8 cellular contexts compared by ENCODE assay signal in the genomic region with DNA sequence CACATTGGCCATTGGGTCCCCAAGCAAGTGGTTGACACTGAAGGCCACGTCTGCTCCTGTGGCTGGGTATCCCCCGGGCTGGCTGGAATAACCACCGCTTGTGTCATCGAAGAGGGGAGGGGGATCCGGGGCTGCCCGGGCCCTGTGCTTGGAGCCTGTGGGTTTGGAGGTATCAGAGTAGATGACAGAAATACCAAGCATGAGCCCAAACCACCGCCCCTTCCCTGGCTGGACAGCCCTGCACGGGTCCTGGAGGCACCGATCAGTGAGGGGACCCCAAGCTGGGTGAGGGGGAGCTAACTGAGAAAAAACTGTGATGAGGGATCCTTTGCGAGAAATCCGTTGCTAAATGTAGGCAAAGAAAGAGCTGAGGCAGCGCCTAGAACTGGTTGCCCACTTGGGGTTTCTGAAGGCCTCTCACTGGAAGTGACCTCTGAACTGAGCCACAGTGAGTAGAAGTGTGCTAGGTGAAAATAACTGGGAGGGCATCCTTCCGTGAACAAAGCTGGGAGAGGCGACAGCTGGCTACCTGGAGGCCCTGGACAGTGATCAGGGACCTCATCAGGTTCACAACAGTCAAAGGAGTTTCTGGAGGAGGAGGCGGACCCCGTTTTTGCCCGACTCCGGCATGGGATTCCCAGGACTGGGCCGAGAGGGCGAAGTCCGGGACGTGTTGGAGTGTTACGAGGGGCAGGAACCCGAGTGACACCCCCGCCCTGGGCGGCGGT. TPM values are rescaled to one million over a fixed set of nuclear protein-coding genes. Genes with fewer than 3 reads are reported as not detected.
DNase-seq lines count a peak whose midpoint lies in the region; ATAC-seq and TF ChIP-seq lines count a peak whose summit lies in the region.

No MANE protein-coding gene starts in this region.

- DNase-seq in activated CD4-positive, alpha-beta T cell treated with anti-CD3 and anti-CD28 coated beads, Interleukin-2, amount 10 ng/mL, durations not matched to agents 7 days and 5 days = no peak
- DNase-seq in activated CD4-positive, alpha-beta T cell treated with anti-CD3 and anti-CD28 coated beads, Interleukin-2, amount 50 U/mL, for 1 hour = no peak
- DNase-seq in SK-N-MC (ENCODE audit: low read depth, low spot score) = no peak
- no peak for DNase-seq in fibroblast of lung (ENCODE audit: low read depth in 2 of 2)
- DNase-seq in trophoblast cell = peak in 1 of 2 donors; percentile 25
- DNase-seq in stimulated activated CD4-positive, alpha-beta T cell treated with anti-CD3 and anti-CD28 coated beads, Interleukin-12 subunit alpha, Interleukin-12 subunit beta, amount 100 ng/mL, for 4 hours = no peak

- no peaks in the 10 kb centered on the region for H3K9me3 ChIP-seq in SK-N-MC (ENCODE audit: low read depth, low read length)
- H3K9me3 ChIP-seq in fibroblast of lung (ENCODE audit: control insufficient read depth, insufficient read depth, low read depth, low read length) = no peaks in the 10 kb centered on the region
- peaks cover 3% of the 10 kb centered on the region for H3K9me3 ChIP-seq in trophoblast cell (ENCODE audit: insufficient read depth, low read depth, low read length)

- no peaks in the 10 kb centered on the region for H3K36me3 Mint-ChIP-seq in activated CD4-positive, alpha-beta T cell treated with anti-CD3 and anti-CD28 coated beads, Interleukin-2, amount 10 ng/mL, durations not matched to agents 7 days and 5 days (ENCODE audit: low read depth)

- H3K4me3 ChIP-seq in SK-N-MC (peak overlapping the region; percentile 84), fibroblast of lung (replicated peaks in 1 of 4; ENCODE audit: control extremely low read depth in 1 of 4, insufficient read depth in 1 of 4, low read depth in 3 of 4, low read length in 4 of 4) (peak overlapping the region; percentile 76 to 97 (median 94)), trophoblast cell (ENCODE audit: low read depth, low read length) (peak overlapping the region; percentile 84)

- H2BK5ac ChIP-seq in trophoblast cell (ENCODE audit: low read depth, low read length, poor library complexity) = peak overlapping the region; percentile 85

- H2AFZ ChIP-seq in fibroblast of lung (ENCODE audit: low read length) (peak overlapping the region; percentile 49), trophoblast cell (ENCODE audit: insufficient read depth, low read length, poor library complexity) (peak overlapping the region; percentile 94)

- H3K27ac ChIP-seq in SK-N-MC = peak overlapping the region; percentile 56; the same call in 1 of the 2 replicates
- peak overlapping the region; percentile 95 for H3K27ac ChIP-seq in fibroblast of lung (ENCODE audit: insufficient read depth, low read length)
- peak overlapping the region; percentile 63 for H3K27ac ChIP-seq in trophoblast cell (ENCODE audit: low read depth, low read length)

- no peak overlapping the region for H3K23ac ChIP-seq in trophoblast cell (ENCODE audit: low read length)

- no peaks in the 10 kb centered on the region for H4K20me1 ChIP-seq in fibroblast of lung (ENCODE audit: control insufficient read depth, extremely low read depth, insufficient read depth, low read length)

- H4K91ac ChIP-seq in trophoblast cell (ENCODE audit: low read depth, low read length) = peak overlapping the region; percentile 97

- H3K36me3 ChIP-seq in SK-N-MC (ENCODE audit: insufficient read depth, low read length) = no peaks in the 10 kb centered on the region; the same call in 1 of the 2 replicates
- H3K36me3 ChIP-seq in fibroblast of lung (ENCODE audit: control insufficient read depth, insufficient read depth, low read length) = peaks cover 13% of the 10 kb centered on the region
- H3K36me3 ChIP-seq in trophoblast cell (ENCODE audit: control insufficient read depth in 1 of 2, insufficient read depth in 2 of 2, low read length in 2 of 2) = peaks cover 27 to 33% of the 10 kb centered on the region in 2 experiments

- H3K79me1 ChIP-seq in trophoblast cell (ENCODE audit: low read length) = peaks cover 8% of the 10 kb centered on the region

- H3K4me2 ChIP-seq in fibroblast of lung (ENCODE audit: extremely low read depth, insufficient read depth, low read length) (peak overlapping the region; percentile 91), trophoblast cell (ENCODE audit: low read length) (peak overlapping the region; percentile 62)

- POLR2A ChIA-PET in activated CD4-positive, alpha-beta T cell treated with anti-CD3 and anti-CD28 coated beads, Interleukin-2, amount 10 ng/mL, durations not matched to agents 7 days and 5 days (lab: Charles Lee) = interaction anchor here (0.6 to 1.4 kb wide), 4 partner anchors 15 to 167 kb away, joined by 3 to 5 read pairs (median 4); no protein-coding TSS in a partner anchor

- peak overlapping the region; percentile 89 for H3K4me3 Mint-ChIP-seq in activated CD4-positive, alpha-beta T cell treated with anti-CD3 and anti-CD28 coated beads, Interleukin-2, amount 10 ng/mL, durations not matched to agents 7 days and 5 days

- peak overlapping the region; percentile 97 for H3K18ac ChIP-seq in trophoblast cell (ENCODE audit: low read length)

- peaks cover 23% of the 10 kb centered on the region for H3K27me3 Mint-ChIP-seq in activated CD4-positive, alpha-beta T cell treated with anti-CD3 and anti-CD28 coated beads, Interleukin-2, amount 10 ng/mL, durations not matched to agents 7 days and 5 days

- H4K8ac ChIP-seq in trophoblast cell (ENCODE audit: low read depth, low read length) = peak overlapping the region; percentile 98

- no peak for TF ChIP-seq CTCF in fibroblast of lung (conservative IDR thresholded peaks at IDR 0.05 in 1 of 2, IDR thresholded peaks at IDR 0.05 in 1 of 2; ENCODE audit: low read depth in 1 of 2, low read length in 2 of 2)

- H2AK5ac ChIP-seq in trophoblast cell (ENCODE audit: low read length) = peak overlapping the region; percentile 43

- H3K4ac ChIP-seq in trophoblast cell (ENCODE audit: low read depth, low read length) = peak overlapping the region; percentile 86

- peak overlapping the region; percentile 96 for H3K14ac ChIP-seq in trophoblast cell (ENCODE audit: low read length)

- peaks cover 23% of the 10 kb centered on the region for H3K27me3 ChIP-seq in fibroblast of lung (ENCODE audit: control insufficient read depth, insufficient read depth, low read length)
- H3K27me3 ChIP-seq in trophoblast cell (ENCODE audit: insufficient read depth, low read length) = peaks cover 20% of the 10 kb centered on the region

- no CpG with 5 or more reads among the region's 27 CpGs for WGBS in trophoblast cell (ENCODE audit: extremely low coverage, insufficient coverage, insufficient read length)

- no peak overlapping the region for H2BK12ac ChIP-seq in trophoblast cell (ENCODE audit: low read length)

- H2BK120ac ChIP-seq in trophoblast cell (ENCODE audit: insufficient read depth, low read length, poor library complexity) = peak overlapping the region; percentile 62

- peaks cover 25% of the 10 kb centered on the region for H3K79me2 ChIP-seq in fibroblast of lung (ENCODE audit: control insufficient read depth, insufficient read depth, low read length)
- peaks cover 10% of the 10 kb centered on the region for H3K79me2 ChIP-seq in trophoblast cell (ENCODE audit: control insufficient read depth, insufficient read depth, low read length, poor library complexity)

- peak overlapping the region; percentile 87 for H3K9ac ChIP-seq in SK-N-MC (ENCODE audit: insufficient read length)
- peak overlapping the region; percentile 98 for H3K9ac ChIP-seq in fibroblast of lung (ENCODE audit: insufficient read depth, low read length)
- peak overlapping the region; percentile 86 for H3K9ac ChIP-seq in trophoblast cell (ENCODE audit: low read length)

- H3K4me1 Mint-ChIP-seq in activated CD4-positive, alpha-beta T cell treated with anti-CD3 and anti-CD28 coated beads, Interleukin-2, amount 10 ng/mL, durations not matched to agents 7 days and 5 days = peaks cover 39% of the 10 kb centered on the region

- peak overlapping the region; percentile 92 for H4K12ac ChIP-seq in trophoblast cell (ENCODE audit: low read depth, low read length)

- CTCF ChIA-PET in activated CD4-positive, alpha-beta T cell treated with anti-CD3 and anti-CD28 coated beads, Interleukin-2, amount 10 ng/mL, durations not matched to agents 7 days and 5 days (lab: Charles Lee) = interaction anchor here (1.0 to 2.4 kb wide), 10 partner anchors 10 to 98 kb away, joined by 3 to 16 read pairs (median 4); a partner anchor contains a TSS

- peaks cover 8% of the 10 kb centered on the region for H3K4me1 ChIP-seq in fibroblast of lung (ENCODE audit: control insufficient read depth, extremely low read depth, insufficient read depth, low read length)
- peaks cover 12 to 15% of the 10 kb centered on the region in 2 experiments for H3K4me1 ChIP-seq in trophoblast cell (ENCODE audit: control insufficient read depth in 1 of 2, insufficient read depth in 2 of 2, low read length in 2 of 2)

- ATAC-seq in HG02840 (IDR thresholded peaks at IDR 0.05; ENCODE audit: low FRiP score, unreplicated experiment) = no peak
- ATAC-seq in HG03159 (IDR thresholded peaks at IDR 0.05; ENCODE audit: unreplicated experiment) = no peak

- H3K27ac Mint-ChIP-seq in activated CD4-positive, alpha-beta T cell treated with anti-CD3 and anti-CD28 coated beads, Interleukin-2, amount 10 ng/mL, durations not matched to agents 7 days and 5 days = peak overlapping the region; percentile 89

- no peaks in the 10 kb centered on the region for H3K9me3 Mint-ChIP-seq in activated CD4-positive, alpha-beta T cell treated with anti-CD3 and anti-CD28 coated beads, Interleukin-2, amount 10 ng/mL, durations not matched to agents 7 days and 5 days

RNA-seq across cellular contexts. Expression of a gene that starts 0.6 kb away (rescaled TPM):
- 10 to 100 TPM; 39.1 to 45.4 TPM for total RNA-seq in activated CD4-positive, alpha-beta T cell treated with anti-CD3 and anti-CD28 coated beads, Interleukin-2, amount 10 ng/mL, durations not matched to agents 7 days and 5 days
- total RNA-seq in fibroblast of lung = 134 and 167 TPM in 2 replicates
- 160 and 161 TPM in 2 replicates for polyA plus RNA-seq in fibroblast of lung
- 163 and 164 TPM in 2 replicates for polyA plus RNA-seq in fibroblast of lung (2012)
- 269 and 272 TPM in 2 replicates for polyA minus RNA-seq in fibroblast of lung (ENCODE audit: low replicate concordance)
- polyA plus RNA-seq in trophoblast cell (2013) = 225 and 238 TPM in 2 replicates

RNA-seq across cellular contexts. Expression of a gene that starts 3.4 kb away (rescaled TPM):
- total RNA-seq in activated CD4-positive, alpha-beta T cell treated with anti-CD3 and anti-CD28 coated beads, Interleukin-2, amount 10 ng/mL, durations not matched to agents 7 days and 5 days = not detected
- under 0.01 TPM in 2 replicates for total RNA-seq in fibroblast of lung
- polyA plus RNA-seq in fibroblast of lung = not detected in 2 replicates
- polyA plus RNA-seq in fibroblast of lung (2012) = 0.07 TPM in 1 of 2 replicates, not detected in the other
- not detected in 2 replicates for polyA minus RNA-seq in fibroblast of lung (ENCODE audit: low replicate concordance)
- polyA plus RNA-seq in trophoblast cell (2013) = 0.10 and 0.12 TPM in 2 replicates

RNA-seq across cellular contexts. Expression of a gene that starts 10.3 kb away (rescaled TPM):
- 1 to 10 TPM; 2.5 TPM for total RNA-seq in activated CD4-positive, alpha-beta T cell treated with anti-CD3 and anti-CD28 coated beads, Interleukin-2, amount 10 ng/mL, durations not matched to agents 7 days and 5 days
- 0.17 TPM in 1 of 2 replicates, not detected in the other for total RNA-seq in fibroblast of lung
- polyA plus RNA-seq in fibroblast of lung = 0.57 and 1.4 TPM in 2 replicates
- 0.50 and 1.7 TPM in 2 replicates for polyA plus RNA-seq in fibroblast of lung (2012)
- not detected in 2 replicates for polyA minus RNA-seq in fibroblast of lung (ENCODE audit: low replicate concordance)
- 4.7 and 5.3 TPM in 2 replicates for polyA plus RNA-seq in trophoblast cell (2013)

RNA-seq across cellular contexts. Expression of a gene that starts 19.9 kb away (rescaled TPM):
- total RNA-seq in activated CD4-positive, alpha-beta T cell treated with anti-CD3 and anti-CD28 coated beads, Interleukin-2, amount 10 ng/mL, durations not matched to agents 7 days and 5 days = 100 to 1,000 TPM; 151 to 174 TPM
- 43.7 and 63.6 TPM in 2 replicates for total RNA-seq in fibroblast of lung
- polyA plus RNA-seq in fibroblast of lung = 140 and 221 TPM in 2 replicates
- 174 and 255 TPM in 2 replicates for polyA plus RNA-seq in fibroblast of lung (2012)
- polyA minus RNA-seq in fibroblast of lung (ENCODE audit: low replicate concordance) = 370 and 488 TPM in 2 replicates
- 160 and 162 TPM in 2 replicates for polyA plus RNA-seq in trophoblast cell (2013)

RNA-seq across cellular contexts. Expression of a gene that starts 28.5 kb away (rescaled TPM):
- total RNA-seq in activated CD4-positive, alpha-beta T cell treated with anti-CD3 and anti-CD28 coated beads, Interleukin-2, amount 10 ng/mL, durations not matched to agents 7 days and 5 days = 1 to 10 TPM; 2.4 to 2.5 TPM
- total RNA-seq in fibroblast of lung = 52.6 and 95.6 TPM in 2 replicates
- 98.8 and 132 TPM in 2 replicates for polyA plus RNA-seq in fibroblast of lung
- 418 and 663 TPM in 2 replicates for polyA plus RNA-seq in fibroblast of lung (2012)
- polyA minus RNA-seq in fibroblast of lung (ENCODE audit: low replicate concordance) = 333 and 643 TPM in 2 replicates
- 22.3 and 23.5 TPM in 2 replicates for polyA plus RNA-seq in trophoblast cell (2013)
